ENCODE assay signal across 1 cellular context in genomic region chr2:26649992-26650712, GRCh38.
TF ChIP-seq lines count a peak whose summit lies in the region.

No MANE protein-coding gene starts in this region.

TF ChIP-seq in K562, 482 proteins besides CTCF, POLR2A, EP300 and RAD21:
- TF ChIP-seq, protein P1, sequence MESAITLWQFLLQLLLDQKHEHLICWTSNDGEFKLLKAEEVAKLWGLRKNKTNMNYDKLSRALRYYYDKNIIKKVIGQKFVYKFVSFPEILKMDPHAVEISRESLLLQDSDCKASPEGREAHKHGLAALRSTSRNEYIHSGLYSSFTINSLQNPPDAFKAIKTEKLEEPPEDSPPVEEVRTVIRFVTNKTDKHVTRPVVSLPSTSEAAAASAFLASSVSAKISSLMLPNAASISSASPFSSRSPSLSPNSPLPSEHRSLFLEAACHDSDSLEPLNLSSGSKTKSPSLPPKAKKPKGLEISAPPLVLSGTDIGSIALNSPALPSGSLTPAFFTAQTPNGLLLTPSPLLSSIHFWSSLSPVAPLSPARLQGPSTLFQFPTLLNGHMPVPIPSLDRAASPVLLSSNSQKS (CRISPR knock-in tag; IDR thresholded peaks at IDR 0.05): no peak
- TF ChIP-seq ZEB2 (IDR thresholded peaks at IDR 0.05) (no peak), ATF1 (CRISPR knock-in tag; IDR thresholded peaks at IDR 0.05) (no peak), ATF1 (tag; IDR thresholded peaks at IDR 0.05) (peak; percentile 19; the same call in 1 of the 2 replicates)
